Comparison of ENCODE assay signal across 1 cellular context in the genomic region with DNA sequence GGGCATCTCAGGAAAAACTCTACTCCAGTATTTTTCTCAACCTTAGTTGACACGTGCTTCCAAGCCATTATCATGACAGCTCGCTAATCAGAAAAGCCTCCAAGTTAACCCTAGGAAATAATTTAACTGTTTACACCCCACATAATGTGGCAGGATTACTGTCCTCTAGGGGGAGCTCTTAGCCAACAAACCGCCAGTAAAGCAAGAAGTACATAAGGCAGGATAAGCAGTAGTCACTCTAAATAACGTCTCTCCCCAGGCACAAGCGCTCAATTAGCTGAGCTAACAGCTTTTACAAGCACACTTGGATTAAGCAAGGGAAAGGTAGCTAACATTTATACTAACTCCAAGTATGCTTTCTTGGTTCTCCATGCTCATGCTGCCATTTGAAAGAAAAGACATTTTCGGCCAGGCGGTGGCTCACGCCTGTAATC.
TF ChIP-seq lines count a peak whose summit lies in the region.

No MANE protein-coding gene starts in this region.

TF ChIP-seq in endothelial cell of umbilical vein, 7 proteins besides CTCF, POLR2A, EP300 and RAD21 (continued from another document):
- TF ChIP-seq, protein P1, sequence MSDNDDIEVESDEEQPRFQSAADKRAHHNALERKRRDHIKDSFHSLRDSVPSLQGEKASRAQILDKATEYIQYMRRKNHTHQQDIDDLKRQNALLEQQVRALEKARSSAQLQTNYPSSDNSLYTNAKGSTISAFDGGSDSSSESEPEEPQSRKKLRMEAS (IDR thresholded peaks at IDR 0.05; ENCODE audit: insufficient read depth, insufficient read length), result no peak
- no peak for TF ChIP-seq JUN (IDR thresholded peaks at IDR 0.05; ENCODE audit: borderline replicate concordance, insufficient read depth, insufficient read length, low read depth)
- no peak for TF ChIP-seq POLR2AphosphoS5 (IDR thresholded peaks at IDR 0.05; ENCODE audit: insufficient read depth, low read depth, low read length)
- no peak for TF ChIP-seq GATA2 (IDR thresholded peaks at IDR 0.05; ENCODE audit: insufficient read depth, insufficient read length, low read depth, low read length)
- no peak for TF ChIP-seq FOS (IDR thresholded peaks at IDR 0.05; ENCODE audit: borderline replicate concordance, insufficient read depth, low read length)
